Comparison of ENCODE assay signal across 11 cellular contexts in the genomic region with DNA sequence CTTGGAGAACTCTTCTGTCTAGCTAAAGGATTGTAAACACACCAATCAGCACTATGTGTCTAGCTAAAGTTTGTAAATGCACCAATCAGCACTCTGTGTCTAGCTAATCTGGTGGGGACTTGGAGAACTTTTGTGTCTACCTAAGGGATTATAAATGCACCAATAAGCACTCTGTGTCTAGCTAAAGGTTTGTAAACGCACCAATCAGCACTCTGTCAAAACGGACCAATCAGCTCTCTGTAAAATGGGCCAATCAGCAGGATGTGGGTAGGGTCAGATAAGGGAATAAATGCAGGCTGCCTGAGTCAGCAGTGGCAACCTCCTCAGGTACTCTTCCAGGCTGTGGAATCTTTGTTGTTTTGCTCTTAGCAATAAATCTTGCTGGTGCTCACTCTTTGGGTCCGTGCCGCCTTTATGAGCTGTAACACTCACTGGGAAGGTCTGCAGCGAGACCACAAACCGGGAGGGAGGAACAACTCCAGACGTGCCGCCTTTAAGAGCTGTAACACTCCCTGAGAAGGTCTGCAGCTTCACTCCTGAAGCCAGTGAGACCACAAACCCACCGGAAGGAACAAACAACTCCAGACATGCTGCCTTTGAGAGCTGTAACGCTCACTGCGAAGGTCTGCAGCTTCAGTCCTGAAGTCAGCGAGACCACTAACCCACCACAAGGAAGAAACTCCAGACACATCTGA. TPM values are rescaled to one million over a fixed set of nuclear protein-coding genes. Genes with fewer than 3 reads are reported as not detected.
"Had no signal": no experiment of that assay in that cellular context is flagged by ENCODE, and none has a peak within 500 bp of the region (broad histone marks: within the 10 kb centered on the region; RNA-seq: fewer than 3 reads in every experiment).

No MANE protein-coding gene starts in this region.

RNA-seq across cellular contexts. Expression of a gene that starts 40.4 kb away (rescaled TPM):
- total RNA-seq: activated T-helper 1 cell treated with anti-CD3 and anti-CD28 coated beads, Interleukin-12 subunit alpha, Interleukin-12 subunit beta, Interleukin-2, Interleukin-4 antibody, amounts not matched to agents 30 ng/mL and 10 ng/mL and 1 ng/mL, durations not matched to agents 14 hours and 24 hours and 36 hours; ascending aorta; gastrocnemius medialis; left ventricle myocardium superior; mononuclear cell; psoas muscle; skeletal muscle tissue; subcutaneous adipose tissue; tibial nerve had no signal
- polyA plus RNA-seq: esophagus, ovary, psoas muscle had no signal
